In genomic region chr13:109783447-109783814, GRCh38 we compare ENCODE assay signal across 9 cellular contexts. TPM values are rescaled to one million over a fixed set of nuclear protein-coding genes. Genes with fewer than 3 reads are reported as not detected.
DNase-seq lines count a peak whose midpoint lies in the region; ATAC-seq and TF ChIP-seq lines count a peak whose summit lies in the region.
"Had no signal": no experiment of that assay in that cellular context is flagged by ENCODE, and none has a peak within 500 bp of the region (broad histone marks: within the 10 kb centered on the region; RNA-seq: fewer than 3 reads in every experiment).

No MANE protein-coding gene starts in this region.

- TF ChIP-seq EP300 in gastroesophageal sphincter (IDR thresholded peaks at IDR 0.05) = no peak

- no peak overlapping the region for H3K27ac Mint-ChIP-seq in T-helper 17 cell

- ATAC-seq in T-helper 17 cell (no peak), gastroesophageal sphincter (no peak), GM18505 (IDR thresholded peaks at IDR 0.05; ENCODE audit: unreplicated experiment) (no peak)

- TF ChIP-seq POLR2A in gastroesophageal sphincter (IDR thresholded peaks at IDR 0.05) (no peak), GM18505 (IDR thresholded peaks at IDR 0.05; ENCODE audit: borderline replicate concordance, extremely low read depth, insufficient read depth, insufficient read length) (no peak)

- no peak for TF ChIP-seq CTCF in gastroesophageal sphincter (IDR thresholded peaks at IDR 0.05)

- no CpG with 5 or more reads among the region's 29 CpGs for WGBS in gastroesophageal sphincter (ENCODE audit: low coverage in 1 of 2), 2 donors

- DNase-seq in activated gamma-delta T cell (lab: John Stamatoyannopoulos, UW) = peak; percentile 22
- no peak for DNase-seq in activated gamma-delta T cell treated with Interleukin-2 at 50 U/mL for 16 hours
- no peak for DNase-seq in T-helper 17 cell
- DNase-seq in effector memory CD4-positive, alpha-beta T cell = no peak
- no peak for DNase-seq in midbrain (lab: John Stamatoyannopoulos, UW)
- DNase-seq: NCI-H774 had no signal

- H3K4me1 ChIP-seq in gastroesophageal sphincter = peaks cover 0 to 65% (median 6%) of the 10 kb centered on the region in 3 donors
- peaks cover 31% of the 10 kb centered on the region for H3K4me1 ChIP-seq in effector memory CD4-positive, alpha-beta T cell (ENCODE audit: control insufficient read depth, insufficient read depth, low read length, poor library complexity, severe bottlenecking)

- peaks cover 0 to 47% of the 10 kb centered on the region in 2 donors for H3K36me3 ChIP-seq in gastroesophageal sphincter
- H3K36me3 ChIP-seq in effector memory CD4-positive, alpha-beta T cell (ENCODE audit: control insufficient read depth, insufficient read depth, low read length) = no peaks in the 10 kb centered on the region

- no peaks in the 10 kb centered on the region for H3K27me3 ChIP-seq in gastroesophageal sphincter
- H3K27me3 ChIP-seq in effector memory CD4-positive, alpha-beta T cell (replicated peaks; ENCODE audit: control insufficient read depth, insufficient read depth, low read length, poor library complexity, severe bottlenecking) = no peaks in the 10 kb centered on the region

- no peaks in the 10 kb centered on the region for H3K9me3 ChIP-seq in T-helper 17 cell (ENCODE audit: control insufficient read depth, low read length, poor library complexity, severe bottlenecking)
- no peaks in the 10 kb centered on the region for H3K9me3 ChIP-seq in gastroesophageal sphincter
- no peaks in the 10 kb centered on the region for H3K9me3 ChIP-seq in effector memory CD4-positive, alpha-beta T cell (ENCODE audit: control insufficient read depth, low read length)

- peaks cover 35% of the 10 kb centered on the region for H3K4me1 Mint-ChIP-seq in T-helper 17 cell

- peak overlapping the region; percentile 41 for H3K4me3 Mint-ChIP-seq in T-helper 17 cell

- H3K4me3 ChIP-seq in gastroesophageal sphincter = peak overlapping the region; percentile 65 to 82
- no peak overlapping the region for H3K4me3 ChIP-seq in effector memory CD4-positive, alpha-beta T cell (ENCODE audit: insufficient read depth, low read depth, low read length, poor library complexity, severe bottlenecking)

- H3K27ac ChIP-seq in gastroesophageal sphincter (peak overlapping the region; percentile 44 to 99 (median 96)), temporal lobe (ENCODE audit: low read depth, low read length) (peak overlapping the region; percentile 9)
- H3K27ac ChIP-seq in effector memory CD4-positive, alpha-beta T cell (ENCODE audit: insufficient read depth, low read length, poor library complexity, severe bottlenecking) = no peak overlapping the region

- no peaks in the 10 kb centered on the region for H3K27me3 Mint-ChIP-seq in T-helper 17 cell

- H3K36me3 Mint-ChIP-seq in T-helper 17 cell (ENCODE audit: low read depth) = no peaks in the 10 kb centered on the region

RNA-seq across cellular contexts. Expression of gene IRS2, which starts 3.0 kb away (rescaled TPM):
- 100 to 1,000 TPM in 1 of 2 donors, 10 to 100 TPM in 1; 90.1 to 101 TPM for total RNA-seq in T-helper 17 cell
- 10 to 100 TPM; 29.8 to 69.3 (median 49.4) TPM for total RNA-seq in gastroesophageal sphincter
- total RNA-seq in temporal lobe = 16.7 TPM
